ENCODE assay signal across 8 cellular contexts in the genomic region with DNA sequence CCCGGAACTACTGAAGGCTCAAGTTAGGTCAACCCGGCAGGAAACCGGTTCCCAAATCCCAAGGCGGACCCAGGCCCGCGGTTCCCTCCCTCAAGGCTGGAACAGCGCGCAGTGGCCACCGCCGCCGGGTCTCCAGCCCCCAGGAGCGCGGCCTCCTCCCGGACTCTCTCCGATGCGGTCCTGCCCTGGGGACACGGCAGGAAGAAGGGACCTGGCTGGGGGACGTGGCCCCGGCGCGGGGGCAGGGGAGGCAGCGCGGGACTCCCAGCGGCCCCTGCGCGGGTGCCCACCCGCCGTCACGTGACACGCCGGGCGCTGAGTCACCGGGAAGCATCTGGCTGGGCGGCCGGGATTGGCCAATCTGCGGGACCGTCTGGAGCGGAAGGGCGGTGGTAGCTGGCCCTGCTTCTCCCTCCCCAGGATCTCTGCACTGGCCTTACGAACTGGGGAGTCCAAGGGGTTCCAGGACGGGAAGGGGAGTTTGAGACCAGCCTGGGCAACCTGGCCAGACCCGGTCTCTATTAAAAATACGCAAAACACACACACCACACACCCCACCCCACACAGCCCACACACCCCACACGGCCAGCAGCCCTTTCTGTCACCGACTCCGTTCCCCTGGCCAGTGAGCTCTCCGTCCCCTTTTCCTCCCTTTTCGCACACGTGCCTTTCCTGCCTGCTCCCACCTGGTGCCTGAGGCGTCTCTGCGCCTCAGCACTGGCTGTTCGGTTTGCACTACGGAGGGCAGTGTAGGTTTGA. TPM values are rescaled to one million over a fixed set of nuclear protein-coding genes. Genes with fewer than 3 reads are reported as not detected.
A peak's percentile ranks its signal among the peaks of the same experiment; 100 is the strongest.
DNase-seq lines count a peak whose midpoint lies in the region; ATAC-seq and TF ChIP-seq lines count a peak whose summit lies in the region.

No MANE protein-coding gene starts in this region.

- no peaks in the 10 kb centered on the region for H3K79me2 ChIP-seq in SU-DHL-6 (ENCODE audit: insufficient read depth, low read length)

- H3K27ac Mint-ChIP-seq in type B pancreatic cell = peak overlapping the region; percentile 96

- no peaks in the 10 kb centered on the region for H3K9me2 ChIP-seq in SU-DHL-6 (replicated peaks; ENCODE audit: insufficient read depth, low read length)

- peaks cover 38% of the 10 kb centered on the region for H3K4me1 ChIP-seq in cardiac muscle cell (ENCODE audit: low read depth)

- DNase-seq in GM10266 (ENCODE audit: extremely low spot score) (peak; percentile 95), NCI-H1417 (lab: John Stamatoyannopoulos, UW) (peak; percentile 94 to 98 (median 97)), cardiac muscle cell (ENCODE audit: low read depth in 1 of 2, low spot score in 1 of 2) (peak; percentile 94 to 96), pons (ENCODE audit: low spot score) (peak; percentile 95), type B pancreatic cell (ENCODE audit: extremely low spot score, unreplicated experiment) (peak; percentile 95)
- DNase-seq in activated naive CD8-positive, alpha-beta T cell treated with anti-CD3 and anti-CD28 coated beads, Interleukin-2, amount 50 U/mL, for 16 hours (ENCODE audit: low read depth, low spot score) = peak; percentile 80

- H3K4me2 ChIP-seq in SU-DHL-6 (ENCODE audit: low read depth, low read length, poor library complexity, severe bottlenecking) = peak overlapping the region; percentile 93

- no peaks in the 10 kb centered on the region for H3K27me3 Mint-ChIP-seq in type B pancreatic cell

- H3K36me3 ChIP-seq in SU-DHL-6 (ENCODE audit: low read length) (no peaks in the 10 kb centered on the region), cardiac muscle cell (no peaks in the 10 kb centered on the region)

- peaks cover 17% of the 10 kb centered on the region for H3K4me1 Mint-ChIP-seq in type B pancreatic cell (ENCODE audit: unreplicated experiment)

- H4K20me1 ChIP-seq in SU-DHL-6 (ENCODE audit: low read depth, low read length) = no peaks in the 10 kb centered on the region

- TF ChIP-seq CTCF in GM10266 (IDR thresholded peaks at IDR 0.05; ENCODE audit: control insufficient read depth, insufficient read depth, low read depth, missing control alignments) (peak; percentile 9), SU-DHL-6 (IDR thresholded peaks at IDR 0.05; ENCODE audit: insufficient read depth, low read length, poor library complexity, severe bottlenecking) (no peak), cardiac muscle cell (IDR thresholded peaks at IDR 0.05; ENCODE audit: low read depth, low read length) (no peak), type B pancreatic cell (conservative IDR thresholded peaks at IDR 0.05) (no peak)

- peaks cover 20% of the 10 kb centered on the region for H3F3A ChIP-seq in SU-DHL-6 (ENCODE audit: insufficient read depth)

- ATAC-seq in HG02642 (IDR thresholded peaks at IDR 0.05; ENCODE audit: poor library complexity, unreplicated experiment) = peak; percentile 88

- peak overlapping the region; percentile 92 for H3K4me3 Mint-ChIP-seq in type B pancreatic cell

- no peaks in the 10 kb centered on the region for H3K9me3 Mint-ChIP-seq in type B pancreatic cell

- H3K27ac ChIP-seq in SU-DHL-6 (ENCODE audit: low read depth, low read length) = peak overlapping the region; percentile 81
- peak overlapping the region; percentile 97 for H3K27ac ChIP-seq in cardiac muscle cell

- H3K9me3 ChIP-seq in SU-DHL-6 (ENCODE audit: insufficient read depth, low read length) = no peaks in the 10 kb centered on the region
- H3K9me3 ChIP-seq in cardiac muscle cell (ENCODE audit: low read depth) = no peaks in the 10 kb centered on the region

- H2AFZ ChIP-seq in SU-DHL-6 (ENCODE audit: low read depth, low read length, severe bottlenecking) = peak overlapping the region; percentile 44

- H3K4me3 ChIP-seq in SU-DHL-6 (ENCODE audit: insufficient read depth, low read length, poor library complexity, severe bottlenecking) = peak overlapping the region; percentile 81
- peak overlapping the region; percentile 45 for H3K4me3 ChIP-seq in cardiac muscle cell

- no peaks in the 10 kb centered on the region for H3K36me3 Mint-ChIP-seq in type B pancreatic cell

- H3K9ac ChIP-seq in SU-DHL-6 (ENCODE audit: low read length) = peak overlapping the region; percentile 99

- no peaks in the 10 kb centered on the region for H3K27me3 ChIP-seq in SU-DHL-6 (ENCODE audit: low read length)
- H3K27me3 ChIP-seq in cardiac muscle cell = no peaks in the 10 kb centered on the region

RNA-seq across cellular contexts. Expression of a gene that starts 21.4 kb away (rescaled TPM):
- total RNA-seq in cardiac muscle cell (3,311 and 7,439 TPM in 2 replicates), type B pancreatic cell (ENCODE audit: low replicate concordance) (4,133 and 6,276 TPM in 2 replicates)
- polyA plus RNA-seq in cardiac muscle cell = 16,838 and 18,899 TPM in 2 replicates

RNA-seq across cellular contexts. Expression of a gene that starts 47.4 kb away (rescaled TPM):
- 157 and 168 TPM in 2 replicates for total RNA-seq in cardiac muscle cell
- 139 and 146 TPM in 2 replicates for polyA plus RNA-seq in cardiac muscle cell
- 79.4 and 80.4 TPM in 2 replicates for total RNA-seq in type B pancreatic cell (ENCODE audit: low replicate concordance)

RNA-seq across cellular contexts. Expression of a gene that starts 54.9 kb away (rescaled TPM):
- total RNA-seq in cardiac muscle cell (3.4 and 11.3 TPM in 2 replicates), type B pancreatic cell (ENCODE audit: low replicate concordance) (229 and 395 TPM in 2 replicates)
- 4.2 and 5.6 TPM in 2 replicates for polyA plus RNA-seq in cardiac muscle cell

Comparison
In these comparisons a context has a peak if more than half of its experiments do, and no peak if none do; other contexts are left out.
1. Peak in every context shown above with its lines: DNase-seq, ATAC-seq, H3K4me3 ChIP-seq and H3K27ac ChIP-seq.
2. RNA of a gene that starts 54.9 kb away (total RNA-seq): 229 to 395 TPM in type B pancreatic cell; 3.4 to 11.3 TPM in cardiac muscle cell; every median in the first group is over 10 times any median in the second.